In the genomic region with DNA sequence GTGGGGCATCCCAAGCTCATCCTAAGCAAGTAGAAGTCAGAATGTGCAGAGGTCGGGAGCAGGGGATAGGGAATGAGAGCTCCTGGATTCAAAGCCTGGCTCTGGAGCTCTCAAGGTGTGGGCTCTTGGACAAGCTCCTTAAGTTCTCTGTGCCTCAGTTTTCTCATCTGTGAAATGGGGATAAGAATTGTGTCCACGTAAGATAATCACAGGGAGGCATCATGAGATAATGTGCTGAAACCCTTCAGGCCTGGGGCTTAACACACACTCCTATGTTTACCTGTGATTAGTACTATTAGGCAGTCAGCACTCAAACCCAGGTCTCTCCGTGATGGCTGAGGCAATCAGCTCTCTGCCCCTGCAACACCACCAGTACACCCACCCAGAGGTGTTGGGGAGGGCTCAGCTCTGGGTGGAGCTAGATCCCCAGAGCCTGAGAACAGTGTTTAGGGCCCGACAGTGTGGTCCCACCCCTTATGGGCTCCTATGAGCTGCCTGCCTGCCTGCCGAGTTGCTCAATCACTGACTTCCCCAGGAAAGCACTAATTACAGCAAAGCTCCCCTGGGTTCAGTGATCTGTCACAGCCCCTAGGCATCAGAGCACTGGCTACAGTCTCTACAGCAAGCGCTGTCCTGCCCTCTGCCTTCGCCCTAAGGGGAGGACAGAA, we compare ENCODE assay signal across 1 cellular context.
TF ChIP-seq lines count a peak whose summit lies in the region.

No MANE protein-coding gene starts in this region.

TF ChIP-seq in K562, 482 proteins besides CTCF, POLR2A, EP300 and RAD21 (continued from another document):
- TF ChIP-seq PML (IDR thresholded peaks at IDR 0.05; ENCODE audit: low read length), result no peak
- TF ChIP-seq, protein P1, sequence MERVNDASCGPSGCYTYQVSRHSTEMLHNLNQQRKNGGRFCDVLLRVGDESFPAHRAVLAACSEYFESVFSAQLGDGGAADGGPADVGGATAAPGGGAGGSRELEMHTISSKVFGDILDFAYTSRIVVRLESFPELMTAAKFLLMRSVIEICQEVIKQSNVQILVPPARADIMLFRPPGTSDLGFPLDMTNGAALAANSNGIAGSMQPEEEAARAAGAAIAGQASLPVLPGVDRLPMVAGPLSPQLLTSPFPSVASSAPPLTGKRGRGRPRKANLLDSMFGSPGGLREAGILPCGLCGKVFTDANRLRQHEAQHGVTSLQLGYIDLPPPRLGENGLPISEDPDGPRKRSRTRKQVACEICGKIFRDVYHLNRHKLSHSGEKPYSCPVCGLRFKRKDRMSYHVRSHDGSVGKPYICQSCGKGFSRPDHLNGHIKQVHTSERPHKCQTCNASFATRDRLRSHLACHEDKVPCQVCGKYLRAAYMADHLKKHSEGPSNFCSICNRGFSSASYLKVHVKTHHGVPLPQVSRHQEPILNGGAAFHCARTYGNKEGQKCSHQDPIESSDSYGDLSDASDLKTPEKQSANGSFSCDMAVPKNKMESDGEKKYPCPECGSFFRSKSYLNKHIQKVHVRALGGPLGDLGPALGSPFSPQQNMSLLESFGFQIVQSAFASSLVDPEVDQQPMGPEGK (CRISPR knock-in tag; IDR thresholded peaks at IDR 0.05; ENCODE audit: borderline replicate concordance), result no peak
